Comparison of ENCODE assay signal across 17 cellular contexts in genomic region chr10:75617485-75618155, GRCh38.
DNase-seq lines count a peak whose midpoint lies in the region; ATAC-seq and TF ChIP-seq lines count a peak whose summit lies in the region.
"Had no signal": no experiment of that assay in that cellular context is flagged by ENCODE, and none has a peak within 500 bp of the region (broad histone marks: within the 10 kb centered on the region; RNA-seq: fewer than 3 reads in every experiment).

No MANE protein-coding gene starts in this region.

- WGBS in esophagus squamous epithelium, 2 donors: 72 to 82% methylated on average over 4 of the region's 4 CpGs
- WGBS in liver: 94% methylated on average over 4 of the region's 4 CpGs

- H3K27ac ChIP-seq in esophagus squamous epithelium (peak overlapping the region; percentile 3 to 76 (median 48)), liver (ENCODE audit: low read depth in 1 of 2, low read length in 2 of 2) (no peak overlapping the region), upper lobe of right lung (no peak overlapping the region)
- H3K27ac ChIP-seq: WERI-Rb-1 had no signal

- H3K4me3 ChIP-seq in esophagus squamous epithelium: no peak overlapping the region
- H3K4me3 ChIP-seq in liver (ENCODE audit: low read depth in 1 of 3, low read length in 3 of 3): no peak overlapping the region
- no peak overlapping the region for H3K4me3 ChIP-seq in upper lobe of right lung
- no peak overlapping the region for H3K4me3 ChIP-seq in H7 (ENCODE audit: insufficient read depth, low read depth, low read length)

- TF ChIP-seq RAD21 in liver (IDR thresholded peaks at IDR 0.05): peak in 1 of 2 donors; percentile 22

- no peak for TF ChIP-seq CTCF in esophagus squamous epithelium (IDR thresholded peaks at IDR 0.05)
- no peak for TF ChIP-seq CTCF in liver (IDR thresholded peaks at IDR 0.05; ENCODE audit: low read depth, low read length, missing input control)
- TF ChIP-seq CTCF in upper lobe of right lung (IDR thresholded peaks at IDR 0.05): no peak

- ATAC-seq in upper lobe of right lung (peak; percentile 74), HG02763 (IDR thresholded peaks at IDR 0.05; ENCODE audit: unreplicated experiment) (no peak)

- no peak for TF ChIP-seq POLR2A in esophagus squamous epithelium (IDR thresholded peaks at IDR 0.05)

- DNase-seq in NOMO-1 treated with DMSO at 0.1 percent for 48 hours (lab: John Stamatoyannopoulos, UW; ENCODE audit: unreplicated experiment) (peak; percentile 16), esophagus squamous epithelium (lab: John Stamatoyannopoulos, UW) (no peak), upper lobe of right lung (no peak), H7 (no peak), activated gamma-delta T cell treated with Interleukin-2 at 50 U/mL for 16 hours (no peak)
- DNase-seq: activated CD4-positive, alpha-beta T cell treated with anti-CD3 and anti-CD28 coated beads, Interleukin-2, amount 50 U/mL, for 4 hours; activated CD8-positive, alpha-beta memory T cell treated with anti-CD3 and anti-CD28 coated beads, Interleukin-2, amount 50 U/mL, for 48 hours; Caco-2; central memory CD4-positive, alpha-beta T cell; effector CD4-positive, alpha-beta T cell; erythroblast; glutamatergic neuron; NCI-H748 treated with DMSO at 0.1 percent for 48 hours; SHP77 treated with DMSO at 0.1 percent for 48 hours had no signal

- no peaks in the 10 kb centered on the region for H3K9me3 ChIP-seq in esophagus squamous epithelium
- H3K9me3 ChIP-seq in liver (ENCODE audit: control insufficient read depth in 4 of 4, low read length in 3 of 4): no peaks in the 10 kb centered on the region
- H3K9me3 ChIP-seq in upper lobe of right lung: no peaks in the 10 kb centered on the region
- H3K9me3 ChIP-seq: Caco-2 had no signal

- no peaks in the 10 kb centered on the region for H3K27me3 ChIP-seq in esophagus squamous epithelium
- no peaks in the 10 kb centered on the region for H3K27me3 ChIP-seq in liver (ENCODE audit: control insufficient read depth in 4 of 4, insufficient read depth in 4 of 4, low read length in 3 of 4)
- H3K27me3 ChIP-seq in upper lobe of right lung: no peaks in the 10 kb centered on the region
- no peaks in the 10 kb centered on the region; the same call in 1 of the 2 replicates for H3K27me3 ChIP-seq in H7 (ENCODE audit: control insufficient read depth, insufficient read depth, low read length)

- H3K4me1 ChIP-seq in esophagus squamous epithelium (peaks cover 0 to 27% (median 19%) of the 10 kb centered on the region in 3 donors), liver (ENCODE audit: control insufficient read depth in 4 of 4, insufficient read depth in 4 of 4, low read length in 3 of 4) (peaks cover 0 to 14% (median 2%) of the 10 kb centered on the region in 4 donors), upper lobe of right lung (peaks cover 25% of the 10 kb centered on the region)
- H3K4me1 ChIP-seq: Caco-2 had no signal

- H3K36me3 ChIP-seq in esophagus squamous epithelium (no peaks in the 10 kb centered on the region), liver (ENCODE audit: control insufficient read depth in 4 of 4, insufficient read depth in 3 of 4, low read depth in 1 of 4, low read length in 3 of 4) (no peaks in the 10 kb centered on the region), upper lobe of right lung (no peaks in the 10 kb centered on the region), H7 (replicated peaks; ENCODE audit: control insufficient read depth, insufficient read depth, low read length) (no peaks in the 10 kb centered on the region)
- H3K36me3 ChIP-seq: WERI-Rb-1 had no signal

- no peak overlapping the region for H3K9ac ChIP-seq in liver (ENCODE audit: low read depth in 1 of 2, low read length in 2 of 2)

- intact Hi-C loops in esophagus squamous epithelium (cut with DNase I): no loop called here
- intact Hi-C loops in upper lobe of right lung (cut with DNase I): no loop called here

TF ChIP-seq in liver, 16 proteins besides CTCF, POLR2A, EP300 and RAD21:
- TF ChIP-seq YY1 (IDR thresholded peaks at IDR 0.05) (no peak), ATF3 (IDR thresholded peaks at IDR 0.05) (peak; percentile 70)

Comparison
In these comparisons a context has a peak if more than half of its experiments do, and no peak if none do; other contexts are left out.
1. H3K27ac ChIP-seq: peak in esophagus squamous epithelium (4 of 4); none in liver (0 of 2) and upper lobe of right lung (single experiment).